In the genomic region with DNA sequence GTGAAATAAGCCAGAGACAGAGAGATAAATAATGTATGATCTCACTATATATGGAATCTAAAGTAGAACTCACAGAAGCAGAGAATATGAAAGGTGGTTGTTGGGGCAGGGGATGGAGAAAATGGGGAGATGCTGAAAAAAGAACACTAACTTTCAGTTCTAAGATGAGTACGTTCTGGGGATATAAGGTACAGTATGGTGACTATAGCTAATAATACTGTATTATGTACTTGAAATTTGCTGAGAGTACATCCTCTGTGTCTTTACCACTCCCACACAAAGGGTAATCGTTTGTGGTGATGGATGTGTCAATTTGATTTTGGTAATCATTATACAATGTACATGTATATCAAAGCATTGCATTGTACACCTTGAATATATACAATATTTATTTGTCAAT, we compare ENCODE assay signal across 14 cellular contexts. TPM values are rescaled to one million over a fixed set of nuclear protein-coding genes. Genes with fewer than 3 reads are reported as not detected.
DNase-seq lines count a peak whose midpoint lies in the region; ATAC-seq and TF ChIP-seq lines count a peak whose summit lies in the region.
"Had no signal": no experiment of that assay in that cellular context is flagged by ENCODE, and none has a peak within 500 bp of the region (broad histone marks: within the 10 kb centered on the region; RNA-seq: fewer than 3 reads in every experiment).

No MANE protein-coding gene starts in this region.

- DNase-seq in chondrocyte (ENCODE audit: low spot score) (no peak), H7 (no peak), NOMO-1 (lab: John Stamatoyannopoulos, UW; ENCODE audit: unreplicated experiment in 2 of 2) (no peak), NCI-H345 treated with DMSO at 0.1 percent for 48 hours (lab: John Stamatoyannopoulos, UW; ENCODE audit: unreplicated experiment) (no peak)
- no peak for DNase-seq in activated effector memory CD4-positive, alpha-beta T cell treated with Interleukin-2 at 50 U/mL for 16 hours
- DNase-seq: activated gamma-delta T cell, DMS79, kidney, NCI-H146, NCI-H526 treated with DMSO at 0.1 percent for 48 hours had no signal

- TF ChIP-seq CTCF in chondrocyte (IDR thresholded peaks at IDR 0.05): no peak

- H3K36me3 Mint-ChIP-seq in chondrocyte (ENCODE audit: low read depth): peaks cover 4% of the 10 kb centered on the region

- no peak overlapping the region for H3K4me3 ChIP-seq in H7 (ENCODE audit: insufficient read depth, low read depth, low read length)
- H3K4me3 ChIP-seq: cardiac muscle cell had no signal

- H3K27me3 Mint-ChIP-seq in chondrocyte (ENCODE audit: low read depth): no peaks in the 10 kb centered on the region

- H3K4me1 Mint-ChIP-seq in chondrocyte (ENCODE audit: low read depth): peaks cover 52% of the 10 kb centered on the region

- H3K36me3 ChIP-seq in H7 (replicated peaks; ENCODE audit: control insufficient read depth, insufficient read depth, low read length): no peaks in the 10 kb centered on the region
- H3K36me3 ChIP-seq: cardiac muscle cell had no signal

- H3K27me3 ChIP-seq in H7 (ENCODE audit: control insufficient read depth, insufficient read depth, low read length): no peaks in the 10 kb centered on the region
- H3K27me3 ChIP-seq: cardiac muscle cell had no signal

- H3K4me3 Mint-ChIP-seq in chondrocyte (ENCODE audit: unreplicated experiment): no peak overlapping the region

- no peaks in the 10 kb centered on the region for H3K9me3 Mint-ChIP-seq in chondrocyte (ENCODE audit: low read depth)

- peak; percentile 42 for ATAC-seq in GM18499 (IDR thresholded peaks at IDR 0.05; ENCODE audit: insufficient read depth, unreplicated experiment)
- peak; percentile 46 for ATAC-seq in GM19463 (IDR thresholded peaks at IDR 0.05; ENCODE audit: unreplicated experiment)
- ATAC-seq in HG03064 (IDR thresholded peaks at IDR 0.05; ENCODE audit: low read depth, unreplicated experiment): peak; percentile 39

- H3K27ac Mint-ChIP-seq in chondrocyte (ENCODE audit: unreplicated experiment): peak overlapping the region; percentile 22

RNA-seq across cellular contexts. Expression of gene FBXL5, which starts 6.6 kb away (rescaled TPM):
- total RNA-seq in chondrocyte: 54.4 to 110 TPM (median 56.9 TPM) in 3 replicates
- total RNA-seq in H7 (2014; rRNA removed; shearing (Covaris generic)): 80.8 and 91.6 TPM in 2 replicates

RNA-seq across cellular contexts. Expression of gene FAM200B, which starts 33.0 kb away (rescaled TPM):
- total RNA-seq in chondrocyte: 26.0 to 33.0 TPM (median 31.8 TPM) in 3 replicates
- total RNA-seq in H7 (2014; rRNA removed; shearing (Covaris generic)): 39.5 and 61.0 TPM in 2 replicates

RNA-seq across cellular contexts. Expression of gene BST1, which starts 54.3 kb away (rescaled TPM):
- total RNA-seq in chondrocyte: 0.45 TPM in 1 of 3 replicates, not detected in the others
- total RNA-seq in H7 (2014; rRNA removed; shearing (Covaris generic)): 0.80 and 1.00 TPM in 2 replicates
